In genomic region chr14:29928342-29928640, GRCh38 we compare ENCODE assay signal across 10 cellular contexts. TPM values are rescaled to one million over a fixed set of nuclear protein-coding genes. Genes with fewer than 3 reads are reported as not detected.
A peak's percentile ranks its signal among the peaks of the same experiment; 100 is the strongest.
DNase-seq lines count a peak whose midpoint lies in the region; ATAC-seq and TF ChIP-seq lines count a peak whose summit lies in the region.
"Had no signal": no experiment of that assay in that cellular context is flagged by ENCODE, and none has a peak within 500 bp of the region (broad histone marks: within the 10 kb centered on the region; RNA-seq: fewer than 3 reads in every experiment).

No MANE protein-coding gene starts in this region.

- H3K36me3 ChIP-seq in heart right ventricle = no peaks in the 10 kb centered on the region
- H3K36me3 ChIP-seq in fibroblast of lung (ENCODE audit: control insufficient read depth, insufficient read depth, low read length) = no peaks in the 10 kb centered on the region
- H3K36me3 ChIP-seq in neuron (ENCODE audit: insufficient read depth, low read length) = no peaks in the 10 kb centered on the region

- H3K4me1 ChIP-seq in heart right ventricle (peaks cover 6 to 33% (median 17%) of the 10 kb centered on the region in 9 donors), fibroblast of lung (ENCODE audit: control insufficient read depth, extremely low read depth, insufficient read depth, low read length) (peaks cover 7% of the 10 kb centered on the region), neuron (ENCODE audit: insufficient read depth, low read length) (peaks cover 14% of the 10 kb centered on the region)

- H3K9ac ChIP-seq in fibroblast of lung (ENCODE audit: insufficient read depth, low read length) = no peak overlapping the region

- H3K9me3 ChIP-seq in heart right ventricle (no peaks in the 10 kb centered on the region), fibroblast of lung (ENCODE audit: control insufficient read depth, insufficient read depth, low read depth, low read length) (no peaks in the 10 kb centered on the region), neuron (ENCODE audit: low read length) (no peaks in the 10 kb centered on the region)

- H4K20me1 ChIP-seq in fibroblast of lung (ENCODE audit: control insufficient read depth, extremely low read depth, insufficient read depth, low read length) = no peaks in the 10 kb centered on the region

- peak overlapping the region in 9 of 10 donors; percentile 62 to 85 (median 77) for H3K4me3 ChIP-seq in heart right ventricle
- H3K4me3 ChIP-seq in fibroblast of lung (replicated peaks in 1 of 4; ENCODE audit: control extremely low read depth in 1 of 4, insufficient read depth in 1 of 4, low read depth in 3 of 4, low read length in 4 of 4) = peak overlapping the region in 2 of 4 experiments; percentile 22 to 97
- peak overlapping the region; percentile 46 for H3K4me3 ChIP-seq in neuron (ENCODE audit: low read length)

- WGBS in heart right ventricle, 2 donors = 60 to 65% methylated on average over 8 of the region's 8 CpGs

- DNase-seq in heart right ventricle (no peak), cardiac septum (ENCODE audit: low spot score) (no peak), fibroblast of lung (ENCODE audit: low read depth in 2 of 2) (no peak), activated gamma-delta T cell treated with Interleukin-2 at 50 U/mL for 16 hours (no peak), cortex of kidney (lab: John Stamatoyannopoulos, UW) (no peak), posterior cingulate gyrus (no peak)
- DNase-seq: NCI-H1694 had no signal

- H3K27me3 ChIP-seq in heart right ventricle (peaks cover 0 to 27% (median 0%) of the 10 kb centered on the region in 7 donors), fibroblast of lung (ENCODE audit: control insufficient read depth, insufficient read depth, low read length) (no peaks in the 10 kb centered on the region), neuron (ENCODE audit: insufficient read depth, low read length) (peaks cover 13% of the 10 kb centered on the region)

- TF ChIP-seq CTCF in heart right ventricle (IDR thresholded peaks at IDR 0.05) (no peak), fibroblast of lung (conservative IDR thresholded peaks at IDR 0.05 in 1 of 2, IDR thresholded peaks at IDR 0.05 in 1 of 2; ENCODE audit: low read depth in 1 of 2, low read length in 2 of 2) (no peak)

- intact Hi-C loops in heart right ventricle (cut with DNase I) = loop anchor here in 6 of 10 donors (5.0 to 10.0 kb wide), 4 partner anchors 116 to 373 kb away; no protein-coding TSS in a partner anchor
- intact Hi-C loops in cardiac septum (cut with DNase I) = loop anchor here (5.0 to 10.0 kb wide), 2 partner anchors 113 to 186 kb away; no protein-coding TSS in a partner anchor
- intact Hi-C loops in posterior cingulate gyrus (cut with DNase I) = loop anchor here (10.0 kb wide), 1 partner anchor 113 kb away; no protein-coding TSS in a partner anchor

- peaks cover 17% of the 10 kb centered on the region for H3K79me2 ChIP-seq in fibroblast of lung (ENCODE audit: control insufficient read depth, insufficient read depth, low read length)

- ATAC-seq in heart right ventricle = peak in 4 of 8 donors; percentile 3 to 22 (median 12)
- no peak for ATAC-seq in HG03196 (IDR thresholded peaks at IDR 0.05; ENCODE audit: unreplicated experiment)

- H2AFZ ChIP-seq in fibroblast of lung (ENCODE audit: low read length) = peak overlapping the region; percentile 50
- no peak overlapping the region for H2AFZ ChIP-seq in neuron (ENCODE audit: low read depth, low read length)

- H3K4me2 ChIP-seq in fibroblast of lung (ENCODE audit: extremely low read depth, insufficient read depth, low read length) = peak overlapping the region; percentile 58

- peak overlapping the region in 6 of 10 donors; percentile 54 to 90 (median 78) for H3K27ac ChIP-seq in heart right ventricle
- H3K27ac ChIP-seq in fibroblast of lung (ENCODE audit: insufficient read depth, low read length) = no peak overlapping the region

RNA-seq across cellular contexts. Expression of gene PRKD1, which starts 0.6 kb away (rescaled TPM):
- total RNA-seq in heart right ventricle = 1 to 10 TPM; 1.7 to 4.3 (median 3.1) TPM
- 1 to 10 TPM; 2.0 to 2.1 TPM for polyA plus RNA-seq in heart right ventricle
- 4.3 TPM for total RNA-seq in cardiac septum
- total RNA-seq in fibroblast of lung = 15.9 and 20.1 TPM in 2 replicates
- polyA plus RNA-seq in fibroblast of lung = 22.2 and 26.2 TPM in 2 replicates
- 16.3 and 17.6 TPM in 2 replicates for polyA plus RNA-seq in fibroblast of lung (2012)
- polyA minus RNA-seq in fibroblast of lung (ENCODE audit: low replicate concordance) = 7.2 and 8.9 TPM in 2 replicates
- polyA plus RNA-seq: CD14-positive monocyte had no signal
